Comparison of ENCODE assay signal across 1 cellular context in the genomic region with DNA sequence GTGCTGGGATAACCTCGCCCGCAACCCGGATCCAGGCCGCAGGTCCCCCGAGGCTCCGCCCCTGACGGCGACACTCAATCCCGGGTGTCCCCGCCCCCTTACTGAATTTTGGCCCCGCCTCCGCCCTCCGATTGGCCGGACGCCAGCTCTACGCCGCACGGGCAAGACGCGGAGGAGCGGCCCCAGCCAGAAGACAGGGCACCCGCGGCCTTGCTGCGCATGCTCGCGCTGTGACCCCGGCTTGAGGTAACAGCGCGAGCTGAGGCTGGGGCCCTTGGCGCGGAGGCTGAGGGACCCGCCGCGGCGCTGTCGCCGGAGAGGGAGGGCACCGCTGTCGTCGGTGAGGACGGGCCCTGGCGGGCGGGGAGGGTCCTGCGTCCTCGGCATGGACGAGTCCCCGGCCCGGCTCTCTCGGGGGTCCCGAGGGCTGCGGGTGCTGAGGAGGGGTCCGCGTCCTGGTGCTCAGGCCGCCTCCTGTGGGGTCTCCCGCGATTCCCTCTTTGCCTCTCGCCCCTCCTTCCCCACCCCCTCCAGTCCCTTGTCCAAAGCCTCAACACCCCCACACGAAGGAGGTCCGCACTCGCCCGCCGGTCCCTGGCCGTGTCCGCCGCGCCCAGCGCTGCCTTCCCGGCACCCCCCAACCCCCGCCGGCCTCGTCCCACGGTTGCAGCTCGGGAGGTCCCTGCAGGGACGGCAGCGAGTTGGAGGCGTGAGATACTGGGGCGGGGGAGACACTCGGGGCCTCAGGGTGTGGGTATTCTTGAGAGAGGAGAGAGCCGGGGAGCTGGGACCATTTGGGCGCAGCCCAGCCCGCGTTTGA.
TF ChIP-seq lines count a peak whose summit lies in the region.

A gene with protein sequence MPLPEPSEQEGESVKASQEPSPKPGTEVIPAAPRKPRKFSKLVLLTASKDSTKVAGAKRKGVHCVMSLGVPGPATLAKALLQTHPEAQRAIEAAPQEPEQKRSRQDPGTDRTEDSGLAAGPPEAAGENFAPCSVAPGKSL (plus strand): TSS at position 189 of the 820 bp plus-strand sequence. CDS start 13,235 bp downstream, outside the sequence.

TF ChIP-seq in K562, 482 proteins besides CTCF, POLR2A, EP300 and RAD21 (continued from another document):
- TF ChIP-seq, protein P1, sequence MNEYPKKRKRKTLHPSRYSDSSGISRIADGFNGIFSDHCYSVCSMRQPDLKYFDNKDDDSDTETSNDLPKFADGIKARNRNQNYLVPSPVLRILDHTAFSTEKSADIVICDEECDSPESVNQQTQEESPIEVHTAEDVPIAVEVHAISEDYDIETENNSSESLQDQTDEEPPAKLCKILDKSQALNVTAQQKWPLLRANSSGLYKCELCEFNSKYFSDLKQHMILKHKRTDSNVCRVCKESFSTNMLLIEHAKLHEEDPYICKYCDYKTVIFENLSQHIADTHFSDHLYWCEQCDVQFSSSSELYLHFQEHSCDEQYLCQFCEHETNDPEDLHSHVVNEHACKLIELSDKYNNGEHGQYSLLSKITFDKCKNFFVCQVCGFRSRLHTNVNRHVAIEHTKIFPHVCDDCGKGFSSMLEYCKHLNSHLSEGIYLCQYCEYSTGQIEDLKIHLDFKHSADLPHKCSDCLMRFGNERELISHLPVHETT (CRISPR knock-in tag; conservative IDR thresholded peaks at IDR 0.05 in 1 of 2, IDR thresholded peaks at IDR 0.05 in 1 of 2), result no peak
- no peak for TF ChIP-seq ZNF717 (CRISPR knock-in tag; IDR thresholded peaks at IDR 0.05)
- 0 out of 2 replicates have a peak, but pooled peaks have one; percentile 21 for TF ChIP-seq MTA3 (IDR thresholded peaks at IDR 0.05; ENCODE audit: borderline replicate concordance)
- no peak for TF ChIP-seq LARP7 (IDR thresholded peaks at IDR 0.05)
- TF ChIP-seq ZNF347 (CRISPR knock-in tag; IDR thresholded peaks at IDR 0.05; ENCODE audit: low read depth), result no peak
- TF ChIP-seq, protein P2, sequence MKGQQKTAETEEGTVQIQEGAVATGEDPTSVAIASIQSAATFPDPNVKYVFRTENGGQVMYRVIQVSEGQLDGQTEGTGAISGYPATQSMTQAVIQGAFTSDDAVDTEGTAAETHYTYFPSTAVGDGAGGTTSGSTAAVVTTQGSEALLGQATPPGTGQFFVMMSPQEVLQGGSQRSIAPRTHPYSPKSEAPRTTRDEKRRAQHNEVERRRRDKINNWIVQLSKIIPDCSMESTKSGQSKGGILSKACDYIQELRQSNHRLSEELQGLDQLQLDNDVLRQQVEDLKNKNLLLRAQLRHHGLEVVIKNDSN (CRISPR knock-in tag; IDR thresholded peaks at IDR 0.05), result no peak
- no peak for TF ChIP-seq FOXJ2 (tag; IDR thresholded peaks at IDR 0.05)
- no peak for TF ChIP-seq PTRF (tag; IDR thresholded peaks at IDR 0.05)
- TF ChIP-seq NFXL1 (CRISPR knock-in tag; IDR thresholded peaks at IDR 0.05), result no peak
- no peak for TF ChIP-seq EWSR1 (IDR thresholded peaks at IDR 0.05; ENCODE audit: borderline replicate concordance, low read depth, partially characterized antibody)
- peak; percentile 58 for TF ChIP-seq HNRNPLL (IDR thresholded peaks at IDR 0.05; ENCODE audit: low read depth, low read length, poor library complexity, severe bottlenecking)
- no peak for TF ChIP-seq BRD9 (IDR thresholded peaks at IDR 0.05; ENCODE audit: low read depth, partially characterized antibody)
- peak; percentile 41 for TF ChIP-seq SAP30 (IDR thresholded peaks at IDR 0.05; ENCODE audit: borderline replicate concordance, insufficient read depth, low read depth, low read length, poor library complexity, severe bottlenecking)
- TF ChIP-seq CAMTA2 (CRISPR knock-in tag; conservative IDR thresholded peaks at IDR 0.05), result no peak
- TF ChIP-seq CBX8 (IDR thresholded peaks at IDR 0.05; ENCODE audit: borderline replicate concordance, extremely low read depth, low read depth, low read length, poor library complexity, severe bottlenecking), result no peak
- no peak for TF ChIP-seq NCOA1 (IDR thresholded peaks at IDR 0.05; ENCODE audit: low read depth)
- peak; percentile 59; the same call in 1 of the 2 replicates for TF ChIP-seq NCOR1 (IDR thresholded peaks at IDR 0.05)
- TF ChIP-seq, protein P3, sequence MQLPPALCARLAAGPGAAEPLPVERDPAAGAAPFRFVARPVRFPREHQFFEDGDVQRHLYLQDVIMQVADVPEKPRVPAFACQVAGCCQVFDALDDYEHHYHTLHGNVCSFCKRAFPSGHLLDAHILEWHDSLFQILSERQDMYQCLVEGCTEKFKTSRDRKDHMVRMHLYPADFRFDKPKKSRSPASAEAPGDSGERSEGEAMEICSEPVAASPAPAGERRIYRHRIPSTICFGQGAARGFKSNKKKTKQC (CRISPR knock-in tag; IDR thresholded peaks at IDR 0.05), result peak; percentile 49; the same call in 1 of the 2 replicates
- TF ChIP-seq, protein P4, sequence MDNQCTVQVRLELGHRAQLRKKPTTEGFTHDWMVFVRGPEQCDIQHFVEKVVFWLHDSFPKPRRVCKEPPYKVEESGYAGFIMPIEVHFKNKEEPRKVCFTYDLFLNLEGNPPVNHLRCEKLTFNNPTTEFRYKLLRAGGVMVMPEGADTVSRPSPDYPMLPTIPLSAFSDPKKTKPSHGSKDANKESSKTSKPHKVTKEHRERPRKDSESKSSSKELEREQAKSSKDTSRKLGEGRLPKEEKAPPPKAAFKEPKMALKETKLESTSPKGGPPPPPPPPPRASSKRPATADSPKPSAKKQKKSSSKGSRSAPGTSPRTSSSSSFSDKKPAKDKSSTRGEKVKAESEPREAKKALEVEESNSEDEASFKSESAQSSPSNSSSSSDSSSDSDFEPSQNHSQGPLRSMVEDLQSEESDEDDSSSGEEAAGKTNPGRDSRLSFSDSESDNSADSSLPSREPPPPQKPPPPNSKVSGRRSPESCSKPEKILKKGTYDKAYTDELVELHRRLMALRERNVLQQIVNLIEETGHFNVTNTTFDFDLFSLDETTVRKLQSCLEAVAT (IDR thresholded peaks at IDR 0.05), result no peak; a peak in 1 of 4 replicates
- no peak for TF ChIP-seq RHOXF2B (CRISPR knock-in tag; conservative IDR thresholded peaks at IDR 0.05)
- TF ChIP-seq RFX5 (IDR thresholded peaks at IDR 0.05; ENCODE audit: low read depth, low read length), result no peak
- TF ChIP-seq SMARCA4 (IDR thresholded peaks at IDR 0.05), result no peak
- TF ChIP-seq ZBTB1 (CRISPR knock-in tag; IDR thresholded peaks at IDR 0.05; ENCODE audit: borderline replicate concordance, low read depth), result peak; percentile 75; the same call in 1 of the 2 replicates
- peak; percentile 70 for TF ChIP-seq TAF1 (IDR thresholded peaks at IDR 0.05; ENCODE audit: control insufficient read depth, extremely low read depth, insufficient read depth, low read length, severe bottlenecking)
- no peak for TF ChIP-seq ZFPM2 (CRISPR knock-in tag; IDR thresholded peaks at IDR 0.05)
- no peak for TF ChIP-seq KLF16 (IDR thresholded peaks at IDR 0.05)
- TF ChIP-seq ZNF184 (CRISPR knock-in tag; IDR thresholded peaks at IDR 0.05), result no peak
- TF ChIP-seq IRF2 (CRISPR knock-in tag; IDR thresholded peaks at IDR 0.05), result no peak
- TF ChIP-seq, protein P5, sequence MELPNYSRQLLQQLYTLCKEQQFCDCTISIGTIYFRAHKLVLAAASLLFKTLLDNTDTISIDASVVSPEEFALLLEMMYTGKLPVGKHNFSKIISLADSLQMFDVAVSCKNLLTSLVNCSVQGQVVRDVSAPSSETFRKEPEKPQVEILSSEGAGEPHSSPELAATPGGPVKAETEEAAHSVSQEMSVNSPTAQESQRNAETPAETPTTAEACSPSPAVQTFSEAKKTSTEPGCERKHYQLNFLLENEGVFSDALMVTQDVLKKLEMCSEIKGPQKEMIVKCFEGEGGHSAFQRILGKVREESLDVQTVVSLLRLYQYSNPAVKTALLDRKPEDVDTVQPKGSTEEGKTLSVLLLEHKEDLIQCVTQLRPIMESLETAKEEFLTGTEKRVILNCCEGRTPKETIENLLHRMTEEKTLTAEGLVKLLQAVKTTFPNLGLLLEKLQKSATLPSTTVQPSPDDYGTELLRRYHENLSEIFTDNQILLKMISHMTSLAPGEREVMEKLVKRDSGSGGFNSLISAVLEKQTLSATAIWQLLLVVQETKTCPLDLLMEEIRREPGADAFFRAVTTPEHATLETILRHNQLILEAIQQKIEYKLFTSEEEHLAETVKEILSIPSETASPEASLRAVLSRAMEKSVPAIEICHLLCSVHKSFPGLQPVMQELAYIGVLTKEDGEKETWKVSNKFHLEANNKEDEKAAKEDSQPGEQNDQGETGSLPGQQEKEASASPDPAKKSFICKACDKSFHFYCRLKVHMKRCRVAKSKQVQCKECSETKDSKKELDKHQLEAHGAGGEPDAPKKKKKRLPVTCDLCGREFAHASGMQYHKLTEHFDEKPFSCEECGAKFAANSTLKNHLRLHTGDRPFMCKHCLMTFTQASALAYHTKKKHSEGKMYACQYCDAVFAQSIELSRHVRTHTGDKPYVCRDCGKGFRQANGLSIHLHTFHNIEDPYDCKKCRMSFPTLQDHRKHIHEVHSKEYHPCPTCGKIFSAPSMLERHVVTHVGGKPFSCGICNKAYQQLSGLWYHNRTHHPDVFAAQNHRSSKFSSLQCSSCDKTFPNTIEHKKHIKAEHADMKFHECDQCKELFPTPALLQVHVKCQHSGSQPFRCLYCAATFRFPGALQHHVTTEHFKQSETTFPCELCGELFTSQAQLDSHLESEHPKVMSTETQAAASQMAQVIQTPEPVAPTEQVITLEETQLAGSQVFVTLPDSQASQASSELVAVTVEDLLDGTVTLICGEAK (IDR thresholded peaks at IDR 0.05), result no peak
- TF ChIP-seq, protein P5 (CRISPR knock-in tag; IDR thresholded peaks at IDR 0.05), result no peak
